1 cellular context compared by ENCODE assay signal in genomic region chr4:5385741-5386251, GRCh38.
TF ChIP-seq lines count a peak whose summit lies in the region.

No MANE protein-coding gene starts in this region.

TF ChIP-seq in IMR-90, 13 proteins besides CTCF, POLR2A, EP300 and RAD21 (continued from another document):
- no peak for TF ChIP-seq ELK1 (IDR thresholded peaks at IDR 0.05; ENCODE audit: borderline replicate concordance, low read depth, low read length)
- TF ChIP-seq, protein P1, sequence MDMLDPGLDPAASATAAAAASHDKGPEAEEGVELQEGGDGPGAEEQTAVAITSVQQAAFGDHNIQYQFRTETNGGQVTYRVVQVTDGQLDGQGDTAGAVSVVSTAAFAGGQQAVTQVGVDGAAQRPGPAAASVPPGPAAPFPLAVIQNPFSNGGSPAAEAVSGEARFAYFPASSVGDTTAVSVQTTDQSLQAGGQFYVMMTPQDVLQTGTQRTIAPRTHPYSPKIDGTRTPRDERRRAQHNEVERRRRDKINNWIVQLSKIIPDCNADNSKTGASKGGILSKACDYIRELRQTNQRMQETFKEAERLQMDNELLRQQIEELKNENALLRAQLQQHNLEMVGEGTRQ (IDR thresholded peaks at IDR 0.05; ENCODE audit: low read depth, low read length) = no peak
- no peak for TF ChIP-seq BHLHE40 (IDR thresholded peaks at IDR 0.05; ENCODE audit: low read depth, low read length)
- no peak for TF ChIP-seq MAFK (IDR thresholded peaks at IDR 0.05; ENCODE audit: low read depth, low read length)
- no peak for TF ChIP-seq MXI1 (IDR thresholded peaks at IDR 0.05; ENCODE audit: borderline replicate concordance, low read depth, low read length)
- no peak for TF ChIP-seq CHD1 (IDR thresholded peaks at IDR 0.05; ENCODE audit: low read depth, low read length)
- no peak for TF ChIP-seq FOS (IDR thresholded peaks at IDR 0.05; ENCODE audit: low read depth, low read length)
- no peak for TF ChIP-seq RCOR1 (IDR thresholded peaks at IDR 0.05; ENCODE audit: insufficient replicate concordance, low read length)
- no peak for TF ChIP-seq NFE2L2 (IDR thresholded peaks at IDR 0.05; ENCODE audit: low read depth, low read length)
